9 cellular contexts compared by ENCODE assay signal in the genomic region with DNA sequence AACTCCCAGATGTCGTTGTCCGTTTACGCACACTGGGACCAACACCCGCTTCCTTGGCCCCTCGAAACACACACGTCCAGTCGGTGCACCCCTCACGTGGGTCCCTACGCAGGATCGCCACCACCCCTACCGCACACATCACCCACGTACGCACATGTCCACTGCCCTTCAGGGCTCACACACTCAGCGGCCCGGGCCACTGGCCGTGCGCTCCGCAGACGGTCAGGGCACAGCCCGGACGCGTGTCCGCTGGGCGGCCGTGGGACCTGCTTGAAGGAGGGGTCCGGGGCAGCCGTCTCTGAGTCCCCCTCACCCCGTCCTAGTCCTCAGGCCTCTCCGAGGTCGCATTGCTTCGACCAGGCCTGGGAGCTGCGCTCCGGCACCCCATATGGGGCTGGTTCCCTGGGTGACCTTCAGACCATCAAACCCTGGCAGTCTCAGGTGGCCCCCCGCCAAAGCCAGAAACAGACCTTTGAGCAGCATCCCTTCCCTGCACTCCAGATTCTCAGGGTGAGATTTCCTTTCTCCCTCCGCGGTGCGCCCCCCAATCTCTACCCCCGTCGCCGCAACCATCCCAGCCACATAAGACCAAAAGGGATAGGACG. TPM values are rescaled to one million over a fixed set of nuclear protein-coding genes. Genes with fewer than 3 reads are reported as not detected.
DNase-seq lines count a peak whose midpoint lies in the region; ATAC-seq and TF ChIP-seq lines count a peak whose summit lies in the region.
"Had no signal": no experiment of that assay in that cellular context is flagged by ENCODE, and none has a peak within 500 bp of the region (broad histone marks: within the 10 kb centered on the region; RNA-seq: fewer than 3 reads in every experiment).

No MANE protein-coding gene starts in this region.

- no peaks in the 10 kb centered on the region for H3K9me3 ChIP-seq in naive thymus-derived CD4-positive, alpha-beta T cell (ENCODE audit: control insufficient read depth in 2 of 3, low read length in 3 of 3)

- peaks cover 4 to 43% (median 13%) of the 10 kb centered on the region in 5 donors for H3K27me3 Mint-ChIP-seq in naive thymus-derived CD4-positive, alpha-beta T cell

- DNase-seq in stimulated activated CD4-positive, alpha-beta T cell treated with anti-CD3 and anti-CD28 coated beads, Interleukin-4, amount 100 ng/mL, for 1 hour: peak; percentile 8
- DNase-seq in stimulated activated CD4-positive, alpha-beta T cell treated with anti-CD3 and anti-CD28 coated beads, Interleukin-2, amount 100 ng/mL, for 24 hours: no peak
- DNase-seq in dorsolateral prefrontal cortex (peak in 6 of 10 donors; percentile 16 to 64 (median 42)), A172 (ENCODE audit: low spot score) (no peak), AG08395 (ENCODE audit: low spot score) (no peak)
- DNase-seq in naive thymus-derived CD4-positive, alpha-beta T cell: peak in 3 of 9 donors; percentile 13 to 29 (median 14)
- DNase-seq: NCI-H1048 had no signal

- POLR2A ChIA-PET in naive thymus-derived CD4-positive, alpha-beta T cell (lab: Charles Lee): interaction anchor here (1.4 kb wide), 1 partner anchor 330 kb away, joined by 4 read pairs; the partner anchor contains the start of gene VPS35L

- peak overlapping the region; percentile 38 to 95 (median 82) for H3K4me3 ChIP-seq in dorsolateral prefrontal cortex
- H3K4me3 ChIP-seq in naive thymus-derived CD4-positive, alpha-beta T cell (ENCODE audit: low read length): peak overlapping the region; percentile 70

- intact Hi-C loops in dorsolateral prefrontal cortex (cut with DNase I): loop anchor here (1.0 to 10.0 kb wide), 10 partner anchors 119 to 373 kb away; partner anchors contain the start of genes IQCK (in 1 of the 2) and KNOP1 (in 1 of the 2)
- intact Hi-C loops in naive thymus-derived CD4-positive, alpha-beta T cell (cut with micrococcal nuclease): loop anchor here (1.0 to 5.0 kb wide), 8 partner anchors 167 to 798 kb away; partner anchors contain the start of genes IQCK (in 2 of the 2), KNOP1 (in 2 of the 2) and VPS35L (in 1 of the 2)

- H3K9me3 Mint-ChIP-seq in naive thymus-derived CD4-positive, alpha-beta T cell: no peaks in the 10 kb centered on the region

- peak overlapping the region; percentile 71 to 99 (median 96) for H3K27ac ChIP-seq in dorsolateral prefrontal cortex
- peak overlapping the region; percentile 39 for H3K27ac ChIP-seq in naive thymus-derived CD4-positive, alpha-beta T cell (ENCODE audit: low read depth, low read length)

- TF ChIP-seq CTCF in dorsolateral prefrontal cortex (IDR thresholded peaks at IDR 0.05 in 54 of 56, conservative IDR thresholded peaks at IDR 0.05 in 2 of 56; ENCODE audit: low read depth in 1 of 56, partially characterized antibody in 56 of 56): peak in 1 of 56 donors; percentile 8

- no peaks in the 10 kb centered on the region for H3K27me3 ChIP-seq in dorsolateral prefrontal cortex
- H3K27me3 ChIP-seq in naive thymus-derived CD4-positive, alpha-beta T cell (ENCODE audit: control insufficient read depth in 2 of 2, insufficient read depth in 2 of 2, low read length in 2 of 2): peaks cover 0 to 12% of the 10 kb centered on the region in 2 donors

- CTCF ChIA-PET in naive thymus-derived CD4-positive, alpha-beta T cell (lab: Charles Lee): interaction anchor here (1.4 to 4.6 kb wide), 3 partner anchors 286 to 305 kb away, joined by 4 to 49 read pairs (median 5); no protein-coding TSS in a partner anchor

- no peaks in the 10 kb centered on the region for H3K36me3 ChIP-seq in naive thymus-derived CD4-positive, alpha-beta T cell (ENCODE audit: control insufficient read depth in 2 of 3, insufficient read depth in 3 of 3, low read length in 3 of 3)

- H3K4me3 Mint-ChIP-seq in naive thymus-derived CD4-positive, alpha-beta T cell: peak overlapping the region; percentile 84 to 96 (median 90)

- no peaks in the 10 kb centered on the region for H3K36me3 Mint-ChIP-seq in naive thymus-derived CD4-positive, alpha-beta T cell

- peaks cover 12 to 29% (median 22%) of the 10 kb centered on the region in 7 donors for H3K4me1 Mint-ChIP-seq in naive thymus-derived CD4-positive, alpha-beta T cell

- H3K27ac Mint-ChIP-seq in naive thymus-derived CD4-positive, alpha-beta T cell: peak overlapping the region in 7 of 9 donors; percentile 9 to 86 (median 57)

- no peak for ATAC-seq in naive thymus-derived CD4-positive, alpha-beta T cell
- ATAC-seq in GM21786 (IDR thresholded peaks at IDR 0.05; ENCODE audit: unreplicated experiment) (no peak), HG02870 (IDR thresholded peaks at IDR 0.05; ENCODE audit: unreplicated experiment) (no peak)

- H3K4me1 ChIP-seq in naive thymus-derived CD4-positive, alpha-beta T cell (ENCODE audit: control insufficient read depth in 2 of 2, insufficient read depth in 2 of 2, low read length in 2 of 2): peaks cover 9 to 23% of the 10 kb centered on the region in 2 donors

RNA-seq across cellular contexts. Expression of gene GPRC5B, which starts 0.9 kb away (rescaled TPM):
- total RNA-seq in dorsolateral prefrontal cortex: 1,000 to 10,000 TPM in 1 of 120 experiments, 100 to 1,000 TPM in 119; 255 to 1,354 (median 496) TPM
- total RNA-seq in naive thymus-derived CD4-positive, alpha-beta T cell: 1 to 10 TPM in 2 of 5 experiments, under 1 TPM in 3; 0.15 to 5.8 (median 0.40) TPM
- polyA plus RNA-seq in naive thymus-derived CD4-positive, alpha-beta T cell: 1 to 10 TPM; 5.4 to 9.8 TPM
- 23.9 and 41.0 TPM in 2 replicates for total RNA-seq in A172 (2014; rRNA removed; shearing (Covaris generic))

Comparison
In these comparisons a context has a peak if more than half of its experiments do, and no peak if none do; other contexts are left out.
1. DNase-seq: peak in stimulated activated CD4-positive, alpha-beta T cell treated with anti-CD3 and anti-CD28 coated beads, Interleukin-4, amount 100 ng/mL, for 1 hour (single experiment) and dorsolateral prefrontal cortex (6 of 10); none in stimulated activated CD4-positive, alpha-beta T cell treated with anti-CD3 and anti-CD28 coated beads, Interleukin-2, amount 100 ng/mL, for 24 hours (0 of 2), A172 (single experiment) and AG08395 (single experiment).